In the genomic region with DNA sequence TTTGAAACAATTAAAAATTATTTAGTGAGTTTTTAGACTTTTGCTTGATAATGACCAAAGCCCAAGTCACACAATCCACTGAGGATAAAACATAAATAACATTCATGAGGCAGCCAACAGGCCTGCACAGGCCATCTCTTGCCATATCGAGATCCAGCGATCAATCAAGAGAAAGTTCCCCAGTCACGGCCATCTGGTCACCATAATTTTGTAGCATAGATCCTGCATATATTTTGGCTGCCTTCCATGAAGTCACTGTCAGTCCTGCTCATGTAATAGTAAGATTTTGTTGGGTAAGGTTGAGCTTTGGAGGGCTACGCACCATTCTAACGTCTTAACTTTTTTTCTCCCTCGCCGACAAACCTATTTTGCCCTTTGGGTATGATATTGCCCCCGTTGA, we compare ENCODE assay signal across 19 cellular contexts.
"Had no signal": no experiment of that assay in that cellular context is flagged by ENCODE, and none has a peak within 500 bp of the region (broad histone marks: within the 10 kb centered on the region; RNA-seq: fewer than 3 reads in every experiment).

No MANE protein-coding gene starts in this region.

- H3K27me3 Mint-ChIP-seq: activated CD4-positive, alpha-beta memory T cell treated with anti-CD3 and anti-CD28 coated beads for 36 hours; activated naive CD4-positive, alpha-beta T cell treated with anti-CD3 and anti-CD28 coated beads, Interleukin-2, amount 10 ng/mL, durations not matched to agents 7 days and 5 days; progenitor cell of endocrine pancreas had no signal

- H3K4me3 Mint-ChIP-seq: activated CD4-positive, alpha-beta memory T cell treated with anti-CD3 and anti-CD28 coated beads for 36 hours; activated naive CD4-positive, alpha-beta T cell treated with anti-CD3 and anti-CD28 coated beads, Interleukin-2, amount 10 ng/mL, durations not matched to agents 7 days and 5 days; endodermal cell; natural killer cell had no signal

- H3K9me3 ChIP-seq: heart right ventricle, thoracic aorta, upper lobe of left lung had no signal

- H3K36me3 Mint-ChIP-seq: natural killer cell had no signal

- H3K27me3 ChIP-seq: heart right ventricle, upper lobe of left lung had no signal

- ATAC-seq: heart right ventricle, left cardiac atrium, natural killer cell had no signal

- H3K36me3 ChIP-seq: thoracic aorta had no signal

- H3K4me3 ChIP-seq: heart right ventricle, thoracic aorta, upper lobe of left lung had no signal

- H3K27ac ChIP-seq: heart right ventricle, thoracic aorta, upper lobe of left lung had no signal

- H3K9me3 Mint-ChIP-seq: activated CD4-positive, alpha-beta memory T cell treated with anti-CD3 and anti-CD28 coated beads for 36 hours; activated naive CD4-positive, alpha-beta T cell treated with anti-CD3 and anti-CD28 coated beads, Interleukin-2, amount 10 ng/mL, durations not matched to agents 7 days and 5 days; endodermal cell; natural killer cell had no signal

- H3K27ac Mint-ChIP-seq: activated CD4-positive, alpha-beta memory T cell treated with anti-CD3 and anti-CD28 coated beads for 36 hours; activated naive CD4-positive, alpha-beta T cell treated with anti-CD3 and anti-CD28 coated beads, Interleukin-2, amount 10 ng/mL, durations not matched to agents 7 days and 5 days; endodermal cell; natural killer cell; progenitor cell of endocrine pancreas had no signal

- DNase-seq: activated CD4-positive, alpha-beta memory T cell treated with anti-CD3 and anti-CD28 coated beads for 36 hours; activated CD4-positive, alpha-beta T cell treated with anti-CD3 and anti-CD28 coated beads for 48 hours; activated CD4-positive, CD25-positive, alpha-beta regulatory T cell; activated effector memory CD4-positive, alpha-beta T cell treated with anti-CD3 and anti-CD28 coated beads, Interleukin-2, amount 50 U/mL, for 16 hours; activated naive CD4-positive, alpha-beta T cell treated with anti-CD3 and anti-CD28 coated beads, Interleukin-2, amount 10 ng/mL, durations not matched to agents 7 days and 5 days; amygdala; cortex of kidney; endodermal cell; heart right ventricle; islet precursor cell; left cardiac atrium; midbrain; natural killer cell; retina; stimulated activated CD4-positive, alpha-beta T cell treated with anti-CD3 and anti-CD28 coated beads, Interleukin-4, amount 100 ng/mL, for 24 hours; stimulated activated naive CD4-positive, alpha-beta T cell treated with Interleukin-2 at 50 U/mL for 16 hours had no signal
